29 cellular contexts compared by ENCODE assay signal in genomic region chr1:229105822-229106525, GRCh38.
"Had no signal": no experiment of that assay in that cellular context is flagged by ENCODE, and none has a peak within 500 bp of the region (broad histone marks: within the 10 kb centered on the region; RNA-seq: fewer than 3 reads in every experiment).

No MANE protein-coding gene starts in this region.

- H3K27me3 ChIP-seq: breast epithelium, esophagus muscularis mucosa, pancreas, tibial nerve, uterus had no signal

- H3K4me1 Mint-ChIP-seq: activated CD8-positive, alpha-beta memory T cell treated with anti-CD3 and anti-CD28 coated beads, Interleukin-2, amount 10 ng/mL, durations not matched to agents 7 days and 5 days; activated naive CD8-positive, alpha-beta T cell treated with anti-CD3 and anti-CD28 coated beads, Interleukin-2, amount 50 U/mL, for 24 hours had no signal

- H3K9me3 ChIP-seq: breast epithelium, esophagus muscularis mucosa, left ventricle myocardium inferior, pancreas, prostate gland, tibial nerve, uterus had no signal

- ATAC-seq: activated CD4-positive, alpha-beta T cell treated with anti-CD3 and anti-CD28 coated beads for 36 hours; activated CD8-positive, alpha-beta memory T cell treated with anti-CD3 and anti-CD28 coated beads, Interleukin-2, amount 10 ng/mL, durations not matched to agents 7 days and 5 days; activated CD8-positive, alpha-beta T cell treated with anti-CD3 and anti-CD28 coated beads, Interleukin-2, amount 10 ng/mL, durations not matched to agents 7 days and 5 days; activated naive CD8-positive, alpha-beta T cell treated with anti-CD3 and anti-CD28 coated beads, Interleukin-2, amount 50 U/mL, for 24 hours; foreskin keratinocyte; stimulated activated effector memory CD8-positive, alpha-beta T cell treated with anti-CD3 and anti-CD28 coated beads, Interleukin-12 subunit alpha, Interleukin-12 subunit beta, amount 100 ng/mL, for 72 hours; stimulated activated naive CD8-positive, alpha-beta T cell treated with anti-CD3 and anti-CD28 coated beads, Interleukin-15, amount 100 ng/mL, for 72 hours; T-cell had no signal

- DNase-seq: activated CD4-positive, alpha-beta T cell treated with anti-CD3 and anti-CD28 coated beads for 36 hours; activated CD4-positive, CD25-positive, alpha-beta regulatory T cell; activated CD8-positive, alpha-beta memory T cell treated with anti-CD3 and anti-CD28 coated beads, Interleukin-2, amount 10 ng/mL, durations not matched to agents 7 days and 5 days; activated CD8-positive, alpha-beta T cell treated with anti-CD3 and anti-CD28 coated beads, Interleukin-2, amount 10 ng/mL, durations not matched to agents 7 days and 5 days; activated naive CD8-positive, alpha-beta T cell treated with anti-CD3 and anti-CD28 coated beads, Interleukin-2, amount 50 U/mL, for 24 hours; activated T-cell treated with anti-CD3 and anti-CD28 coated beads, Interleukin-2, amount 50 U/mL, for 48 hours; amygdala; central memory CD4-positive, alpha-beta T cell; foreskin keratinocyte; heart right ventricle; left ventricle myocardium inferior; naive B cell; nephron progenitor cell; stimulated activated CD4-positive, alpha-beta T cell treated with anti-CD3 and anti-CD28 coated beads, Interleukin-2, amount 100 ng/mL, for 48 hours; stimulated activated naive CD8-positive, alpha-beta T cell treated with anti-CD3 and anti-CD28 coated beads, Interleukin-15, amount 100 ng/mL, for 72 hours; substantia nigra; T-cell; uterus had no signal

- H3K36me3 ChIP-seq: breast epithelium, esophagus muscularis mucosa, heart right ventricle, left ventricle myocardium inferior, pancreas, prostate gland, tibial nerve, uterus had no signal

- H3K27me3 Mint-ChIP-seq: activated naive CD4-positive, alpha-beta T cell treated with anti-CD3 and anti-CD28 coated beads, Interleukin-2, amount 50 U/mL, for 24 hours; activated naive CD8-positive, alpha-beta T cell treated with anti-CD3 and anti-CD28 coated beads, Interleukin-2, amount 50 U/mL, for 24 hours had no signal

- H3K36me3 Mint-ChIP-seq: activated CD8-positive, alpha-beta memory T cell treated with anti-CD3 and anti-CD28 coated beads, Interleukin-2, amount 10 ng/mL, durations not matched to agents 7 days and 5 days; activated naive CD4-positive, alpha-beta T cell treated with anti-CD3 and anti-CD28 coated beads, Interleukin-2, amount 50 U/mL, for 24 hours; mesothelial cell of epicardium; naive B cell; stimulated activated effector memory CD8-positive, alpha-beta T cell treated with anti-CD3 and anti-CD28 coated beads, Interleukin-12 subunit alpha, Interleukin-12 subunit beta, amount 100 ng/mL, for 72 hours; T-cell had no signal

- H3K27ac Mint-ChIP-seq: activated CD4-positive, alpha-beta T cell treated with anti-CD3 and anti-CD28 coated beads for 36 hours; activated CD8-positive, alpha-beta memory T cell treated with anti-CD3 and anti-CD28 coated beads, Interleukin-2, amount 10 ng/mL, durations not matched to agents 7 days and 5 days; activated CD8-positive, alpha-beta T cell treated with anti-CD3 and anti-CD28 coated beads, Interleukin-2, amount 10 ng/mL, durations not matched to agents 7 days and 5 days; activated naive CD4-positive, alpha-beta T cell treated with anti-CD3 and anti-CD28 coated beads, Interleukin-2, amount 50 U/mL, for 24 hours; activated naive CD8-positive, alpha-beta T cell treated with anti-CD3 and anti-CD28 coated beads, Interleukin-2, amount 50 U/mL, for 24 hours; activated T-helper 2 cell treated with anti-CD3 and anti-CD28 coated beads, Interferon-gamma antibody, Interleukin-2, Interleukin-4, amounts not matched to agents 10 μg/mL and 5 μg/mL and 100 μg/mL, durations not matched to agents 14 hours and 24 hours and 36 hours; dendritic cell treated with granulocyte-macrophage colony-stimulating factor and Interleukin-4, amounts not matched to agents 40 ng/mL and 50 ng/mL, for 4 days; mesothelial cell of epicardium; nephron progenitor cell; stimulated activated effector memory CD8-positive, alpha-beta T cell treated with anti-CD3 and anti-CD28 coated beads, Interleukin-12 subunit alpha, Interleukin-12 subunit beta, amount 100 ng/mL, for 72 hours; T-cell; T-helper 2 cell treated with Interferon-gamma antibody and Interleukin-4, amounts not matched to agents 5 μg/mL and 100 μg/mL, for 36 hours had no signal

- H3K9me3 Mint-ChIP-seq: activated naive CD4-positive, alpha-beta T cell treated with anti-CD3 and anti-CD28 coated beads, Interleukin-2, amount 50 U/mL, for 24 hours; activated naive CD8-positive, alpha-beta T cell treated with anti-CD3 and anti-CD28 coated beads, Interleukin-2, amount 50 U/mL, for 24 hours; activated T-helper 2 cell treated with anti-CD3 and anti-CD28 coated beads, Interferon-gamma antibody, Interleukin-2, Interleukin-4, amounts not matched to agents 10 μg/mL and 5 μg/mL and 100 μg/mL, durations not matched to agents 14 hours and 24 hours and 36 hours; dendritic cell treated with granulocyte-macrophage colony-stimulating factor and Interleukin-4, amounts not matched to agents 40 ng/mL and 50 ng/mL, for 4 days; mesothelial cell of epicardium; naive B cell; nephron progenitor cell; stimulated activated effector memory CD8-positive, alpha-beta T cell treated with anti-CD3 and anti-CD28 coated beads, Interleukin-12 subunit alpha, Interleukin-12 subunit beta, amount 100 ng/mL, for 72 hours; stimulated activated naive CD8-positive, alpha-beta T cell treated with anti-CD3 and anti-CD28 coated beads, Interleukin-15, amount 100 ng/mL, for 72 hours; T-cell; T-helper 2 cell treated with Interferon-gamma antibody and Interleukin-4, amounts not matched to agents 5 μg/mL and 100 μg/mL, for 36 hours had no signal

- H3K27ac ChIP-seq: breast epithelium, esophagus muscularis mucosa, foreskin keratinocyte, heart right ventricle, left ventricle myocardium inferior, pancreas, prostate gland, tibial nerve, uterus had no signal

- H3K4me3 ChIP-seq: breast epithelium, esophagus muscularis mucosa, heart right ventricle, left ventricle myocardium inferior, pancreas, prostate gland, tibial nerve, uterus had no signal

- H3K4me1 ChIP-seq: breast epithelium, prostate gland, uterus had no signal

- H3K4me3 Mint-ChIP-seq: activated CD4-positive, alpha-beta T cell treated with anti-CD3 and anti-CD28 coated beads for 36 hours; activated CD8-positive, alpha-beta memory T cell treated with anti-CD3 and anti-CD28 coated beads, Interleukin-2, amount 10 ng/mL, durations not matched to agents 7 days and 5 days; activated CD8-positive, alpha-beta T cell treated with anti-CD3 and anti-CD28 coated beads, Interleukin-2, amount 10 ng/mL, durations not matched to agents 7 days and 5 days; activated naive CD4-positive, alpha-beta T cell treated with anti-CD3 and anti-CD28 coated beads, Interleukin-2, amount 50 U/mL, for 24 hours; activated naive CD8-positive, alpha-beta T cell treated with anti-CD3 and anti-CD28 coated beads, Interleukin-2, amount 50 U/mL, for 24 hours; dendritic cell treated with granulocyte-macrophage colony-stimulating factor and Interleukin-4, amounts not matched to agents 40 ng/mL and 50 ng/mL, for 4 days; mesothelial cell of epicardium; nephron progenitor cell; stimulated activated effector memory CD8-positive, alpha-beta T cell treated with anti-CD3 and anti-CD28 coated beads, Interleukin-12 subunit alpha, Interleukin-12 subunit beta, amount 100 ng/mL, for 72 hours; stimulated activated naive CD8-positive, alpha-beta T cell treated with anti-CD3 and anti-CD28 coated beads, Interleukin-15, amount 100 ng/mL, for 72 hours; T-helper 2 cell treated with Interferon-gamma antibody and Interleukin-4, amounts not matched to agents 5 μg/mL and 100 μg/mL, for 36 hours had no signal
